In genomic region chr22:42369250-42370041, GRCh38 we compare ENCODE assay signal across 1 cellular context.
A peak's percentile ranks its signal among the peaks of the same experiment; 100 is the strongest.
TF ChIP-seq lines count a peak whose summit lies in the region.

No MANE protein-coding gene starts in this region.

TF ChIP-seq in WTC11, 78 proteins besides CTCF, POLR2A, EP300 and RAD21 (continued from another document):
- TF ChIP-seq TEAD1 (CRISPR knock-in tag; IDR thresholded peaks at IDR 0.05): peak; percentile 44; the same call in 1 of the 2 replicates
- TF ChIP-seq USF1 (CRISPR knock-in tag; IDR thresholded peaks at IDR 0.05): peak; percentile 64
- TF ChIP-seq NR2C2 (CRISPR knock-in tag; IDR thresholded peaks at IDR 0.05): no peak
- TF ChIP-seq AFF4 (CRISPR knock-in tag; IDR thresholded peaks at IDR 0.05; ENCODE audit: borderline replicate concordance): no peak
- no peak for TF ChIP-seq AR (CRISPR knock-in tag; IDR thresholded peaks at IDR 0.05)
- no peak for TF ChIP-seq NR1H2 (CRISPR knock-in tag; IDR thresholded peaks at IDR 0.05)
- no peak for TF ChIP-seq ETV6 (CRISPR knock-in tag; IDR thresholded peaks at IDR 0.05)
- TF ChIP-seq ARID4B (CRISPR knock-in tag; IDR thresholded peaks at IDR 0.05; ENCODE audit: borderline replicate concordance): no peak
- no peak for TF ChIP-seq JUN (CRISPR knock-in tag; IDR thresholded peaks at IDR 0.05)
- no peak for TF ChIP-seq CDX4 (CRISPR knock-in tag; IDR thresholded peaks at IDR 0.05; ENCODE audit: borderline replicate concordance)
